8 cellular contexts compared by ENCODE assay signal in the genomic region with DNA sequence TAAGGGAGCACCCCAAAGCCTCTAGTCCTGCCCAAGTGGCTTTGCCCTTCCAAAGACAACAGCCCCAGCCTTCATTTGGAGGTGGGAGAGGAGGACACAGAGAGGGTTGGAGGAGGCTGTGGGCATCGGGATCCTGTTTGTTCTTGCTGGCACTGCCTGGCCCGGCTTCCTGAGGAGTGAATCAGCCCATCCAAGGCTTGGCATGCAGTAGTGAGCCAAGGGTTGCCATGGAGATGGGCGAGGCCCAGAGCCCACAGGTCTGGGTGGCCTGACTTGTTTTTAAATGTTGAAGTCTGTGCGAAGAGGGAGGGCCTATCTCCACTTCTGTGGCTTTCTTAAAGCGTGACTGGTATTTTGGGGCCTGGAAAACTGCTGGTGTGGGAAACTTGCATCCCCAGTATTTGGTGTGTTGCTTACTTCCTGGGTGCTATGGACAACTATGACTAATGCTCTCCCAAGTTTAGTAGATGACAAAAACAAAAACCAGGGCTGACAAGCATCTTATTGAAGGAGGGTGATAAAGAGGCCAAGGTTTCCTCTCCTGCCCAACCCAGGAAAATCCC. TPM values are rescaled to one million over a fixed set of nuclear protein-coding genes. Genes with fewer than 3 reads are reported as not detected.
DNase-seq lines count a peak whose midpoint lies in the region; ATAC-seq, FAIRE-seq and TF ChIP-seq lines count a peak whose summit lies in the region.

No MANE protein-coding gene starts in this region.

- peaks cover 5% of the 10 kb centered on the region for H3K27me3 Mint-ChIP-seq in brain
- peaks cover 17% of the 10 kb centered on the region for H3K27me3 Mint-ChIP-seq in activated CD4-positive, alpha-beta memory T cell treated with anti-CD3 and anti-CD28 coated beads, Interleukin-2, amount 10 ng/mL, durations not matched to agents 7 days and 5 days

- H3K4me1 Mint-ChIP-seq in brain = peaks cover 54% of the 10 kb centered on the region
- peaks cover 5% of the 10 kb centered on the region for H3K4me1 Mint-ChIP-seq in activated CD4-positive, alpha-beta memory T cell treated with anti-CD3 and anti-CD28 coated beads, Interleukin-2, amount 10 ng/mL, durations not matched to agents 7 days and 5 days

- TF ChIP-seq CTCF in brain (conservative IDR thresholded peaks at IDR 0.05) (no peak), testis (IDR thresholded peaks at IDR 0.05) (no peak)

- FAIRE-seq in GM12892 (lab: Jason Lieb, UNC) = no peak

- CTCF ChIA-PET in activated CD4-positive, alpha-beta memory T cell treated with anti-CD3 and anti-CD28 coated beads, Interleukin-2, amount 10 ng/mL, durations not matched to agents 7 days and 5 days (lab: Charles Lee) = no interaction called here

- peaks cover 4% of the 10 kb centered on the region for H3K4me1 ChIP-seq in testis

- TF ChIP-seq POLR2A in testis (IDR thresholded peaks at IDR 0.05) (no peak), GM12892 (IDR thresholded peaks at IDR 0.05; ENCODE audit: low read depth, low read length) (no peak)

- no peak overlapping the region for H3K4me3 ChIP-seq in testis

- H3K36me3 Mint-ChIP-seq in brain = no peaks in the 10 kb centered on the region
- H3K36me3 Mint-ChIP-seq in activated CD4-positive, alpha-beta memory T cell treated with anti-CD3 and anti-CD28 coated beads, Interleukin-2, amount 10 ng/mL, durations not matched to agents 7 days and 5 days (ENCODE audit: low read depth) = no peaks in the 10 kb centered on the region

- POLR2A ChIA-PET in activated CD4-positive, alpha-beta memory T cell treated with anti-CD3 and anti-CD28 coated beads, Interleukin-2, amount 10 ng/mL, durations not matched to agents 7 days and 5 days (lab: Charles Lee) = no interaction called here

- H3K9me3 ChIP-seq in testis = no peaks in the 10 kb centered on the region

- intact Hi-C loops in Right ventricle myocardium superior (cut with DNase I) (no loop called here), Right ventricle myocardium inferior (cut with DNase I) (no loop called here), testis (cut with DNase I; ENCODE audit: low total_unique reads) (no loop called here)

- H3K27ac Mint-ChIP-seq in brain = peak overlapping the region; percentile 72 to 97 (median 86)
- H3K27ac Mint-ChIP-seq in activated CD4-positive, alpha-beta memory T cell treated with anti-CD3 and anti-CD28 coated beads, Interleukin-2, amount 10 ng/mL, durations not matched to agents 7 days and 5 days = no peak overlapping the region

- no peak overlapping the region for H3K27ac ChIP-seq in testis

- H3K27me3 ChIP-seq in testis = no peaks in the 10 kb centered on the region

- no peaks in the 10 kb centered on the region for H3K9me3 Mint-ChIP-seq in brain
- no peaks in the 10 kb centered on the region for H3K9me3 Mint-ChIP-seq in activated CD4-positive, alpha-beta memory T cell treated with anti-CD3 and anti-CD28 coated beads, Interleukin-2, amount 10 ng/mL, durations not matched to agents 7 days and 5 days

- WGBS in testis, 2 donors = 62 to 70% methylated on average over 5 of the region's 5 CpGs

- ATAC-seq in Right ventricle myocardium superior (ENCODE audit: poor library complexity) = peak; percentile 43
- ATAC-seq in Right ventricle myocardium inferior = no peak
- ATAC-seq in GM21529 (IDR thresholded peaks at IDR 0.05; ENCODE audit: unreplicated experiment) = no peak

- DNase-seq in Right ventricle myocardium superior = no peak
- no peak for DNase-seq in Right ventricle myocardium inferior (ENCODE audit: missing footprints)
- peak; percentile 100 for DNase-seq in kidney tubule cell (ENCODE audit: low spot score)
- DNase-seq in testis = peak; percentile 37
- no peak for DNase-seq in activated CD4-positive, alpha-beta memory T cell treated with anti-CD3 and anti-CD28 coated beads, Interleukin-2, amount 10 ng/mL, durations not matched to agents 7 days and 5 days
- DNase-seq in GM12892 (ENCODE audit: insufficient read length) = no peak

- H3K36me3 ChIP-seq in testis (ENCODE audit: low read depth, missing control alignments) = no peaks in the 10 kb centered on the region

- peak overlapping the region in 3 of 5 experiments; percentile 29 to 55 (median 55) for H3K4me3 Mint-ChIP-seq in brain
- no peak overlapping the region for H3K4me3 Mint-ChIP-seq in activated CD4-positive, alpha-beta memory T cell treated with anti-CD3 and anti-CD28 coated beads, Interleukin-2, amount 10 ng/mL, durations not matched to agents 7 days and 5 days

RNA-seq across cellular contexts. Expression of a gene that starts 15.8 kb away (rescaled TPM):
- total RNA-seq in Right ventricle myocardium superior = 51.9 TPM
- 46.9 TPM for total RNA-seq in Right ventricle myocardium inferior
- 131 TPM for polyA plus RNA-seq in brain (ENCODE audit: insufficient read depth, low read depth, low replicate concordance)
- total RNA-seq in testis = 10 to 100 TPM; 31.2 to 53.1 TPM
- polyA plus RNA-seq in testis (ENCODE audit: insufficient read depth, low read depth, low replicate concordance) = 94.2 TPM
- total RNA-seq in activated CD4-positive, alpha-beta memory T cell treated with anti-CD3 and anti-CD28 coated beads, Interleukin-2, amount 10 ng/mL, durations not matched to agents 7 days and 5 days = 1 to 10 TPM in 1 of 2 experiments, under 1 TPM in 1; 0.90 to 1.0 TPM
- 12.4 TPM for polyA plus RNA-seq in GM12892 (2012; ENCODE audit: missing spikeins)

Comparison
In these comparisons a context has a peak if more than half of its experiments do, and no peak if none do; other contexts are left out.
1. DNase-seq: peak in kidney tubule cell (single experiment) and testis (single experiment); none in Right ventricle myocardium superior (single experiment), Right ventricle myocardium inferior (single experiment), activated CD4-positive, alpha-beta memory T cell treated with anti-CD3 and anti-CD28 coated beads, Interleukin-2, amount 10 ng/mL, durations not matched to agents 7 days and 5 days (single experiment) and GM12892 (single experiment).
2. RNA of a gene that starts 15.8 kb away (total RNA-seq): 31.2 to 53.1 TPM in testis, 51.9 TPM in Right ventricle myocardium superior (single experiment) and 46.9 TPM in Right ventricle myocardium inferior (single experiment); 0.90 to 1.0 TPM in activated CD4-positive, alpha-beta memory T cell treated with anti-CD3 and anti-CD28 coated beads, Interleukin-2, amount 10 ng/mL, durations not matched to agents 7 days and 5 days; every median in the first group is over 10 times any median in the second.